In the genomic region with DNA sequence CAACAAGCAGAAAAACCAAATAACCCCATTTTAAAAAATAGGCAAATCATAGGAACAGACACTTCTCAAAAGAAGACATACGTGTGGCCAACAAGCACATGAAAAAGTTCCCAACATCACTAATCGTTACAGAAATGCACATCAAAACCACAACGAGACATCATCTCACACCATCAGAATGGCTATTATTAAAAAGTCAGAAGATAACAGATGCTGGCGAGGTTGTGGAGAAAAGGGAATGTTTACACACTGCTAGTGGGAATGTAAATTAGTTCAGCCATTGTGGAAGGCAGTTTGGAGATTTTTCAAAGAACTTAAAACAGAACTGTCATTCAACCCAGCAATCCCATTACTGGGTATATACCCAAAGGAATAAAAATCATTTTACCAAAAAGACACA, we compare ENCODE assay signal across 33 cellular contexts.
"Had no signal": no experiment of that assay in that cellular context is flagged by ENCODE, and none has a peak within 500 bp of the region (broad histone marks: within the 10 kb centered on the region; RNA-seq: fewer than 3 reads in every experiment).

No MANE protein-coding gene starts in this region.

- H3K27me3 ChIP-seq: colonic mucosa, heart right ventricle, neutrophil, sigmoid colon, spleen, testis, tibial artery, uterus had no signal

- H3K79me2 ChIP-seq: parathyroid adenoma had no signal

- H2AFZ ChIP-seq: parathyroid adenoma had no signal

- H3K27ac Mint-ChIP-seq: dendritic cell treated with granulocyte-macrophage colony-stimulating factor and Interleukin-4, amounts not matched to agents 40 ng/mL and 50 ng/mL, for 4 days; endodermal cell; immature natural killer cell; natural killer cell; stimulated activated memory B cell treated with anti-CD40 and anti-IgM and Interleukin-4, amounts not matched to agents 10 μg/mL and 1 μg/mL and 100 μg/mL, for 72 hours; type B pancreatic cell had no signal

- H3K9me3 Mint-ChIP-seq: dendritic cell treated with granulocyte-macrophage colony-stimulating factor and Interleukin-4, amounts not matched to agents 40 ng/mL and 50 ng/mL, for 4 days; endodermal cell; neural crest cell; type B pancreatic cell had no signal

- H3K4me3 Mint-ChIP-seq: dendritic cell treated with granulocyte-macrophage colony-stimulating factor and Interleukin-4, amounts not matched to agents 40 ng/mL and 50 ng/mL, for 4 days; endodermal cell; immature natural killer cell; natural killer cell; neural crest cell; stimulated activated memory B cell treated with anti-CD40 and anti-IgM and Interleukin-4, amounts not matched to agents 10 μg/mL and 1 μg/mL and 100 μg/mL, for 72 hours; type B pancreatic cell had no signal

- DNase-seq: colonic mucosa; effector CD8-positive, alpha-beta T cell; endodermal cell; foreskin melanocyte; glutamatergic neuron; heart right ventricle; hypothalamus; immature natural killer cell; islet precursor cell; kidney glomerular epithelial cell; left colon; left ventricle myocardium superior; lower lobe of right lung; natural killer cell; right cardiac atrium; sigmoid colon; spleen; stimulated activated CD4-positive, alpha-beta T cell treated with anti-CD3 and anti-CD28 coated beads, Interleukin-4, amount 100 ng/mL, for 4 hours; stimulated activated naive CD8-positive, alpha-beta T cell treated with anti-CD3 and anti-CD28 coated beads, Interleukin-15, Interleukin-2, amounts not matched to agents 100 U/mL and 50 U/mL, for 24 hours; substantia nigra; testis; tibial artery; uterus had no signal

- H3K27me3 Mint-ChIP-seq: dendritic cell treated with granulocyte-macrophage colony-stimulating factor and Interleukin-4, amounts not matched to agents 40 ng/mL and 50 ng/mL, for 4 days; stimulated activated memory B cell treated with anti-CD40 and anti-IgM and Interleukin-4, amounts not matched to agents 10 μg/mL and 1 μg/mL and 100 μg/mL, for 72 hours; type B pancreatic cell had no signal

- H3K9me3 ChIP-seq: colonic mucosa, lower lobe of right lung, neutrophil, prostate gland, sigmoid colon, spleen, testis, tibial artery, uterus had no signal

- H3K4me3 ChIP-seq: colonic mucosa, heart right ventricle, lower lobe of right lung, prostate gland, sigmoid colon, skin epidermis, spleen, testis, tibial artery, uterus had no signal

- ATAC-seq: esophagus mucosa; heart right ventricle; left colon; left ventricle myocardium superior; lower lobe of right lung; natural killer cell; right cardiac atrium; stimulated activated memory B cell treated with anti-CD40 and anti-IgM and Interleukin-4, amounts not matched to agents 10 μg/mL and 1 μg/mL and 100 μg/mL, for 72 hours; stimulated activated naive CD8-positive, alpha-beta T cell treated with anti-CD3 and anti-CD28 coated beads, Interleukin-15, Interleukin-2, amounts not matched to agents 100 U/mL and 50 U/mL, for 24 hours had no signal

- H3K4me1 Mint-ChIP-seq: immature natural killer cell; natural killer cell; neural crest cell; stimulated activated memory B cell treated with anti-CD40 and anti-IgM and Interleukin-4, amounts not matched to agents 10 μg/mL and 1 μg/mL and 100 μg/mL, for 72 hours had no signal

- H3K27ac ChIP-seq: colonic mucosa, epithelial cell of prostate, heart right ventricle, lower lobe of right lung, neutrophil, parathyroid adenoma, prostate gland, sigmoid colon, skin epidermis, spleen, testis, tibial artery, uterus had no signal

- H3K4me1 ChIP-seq: colonic mucosa, lower lobe of right lung, parathyroid adenoma, prostate gland, spleen, testis, uterus had no signal

- H3K36me3 Mint-ChIP-seq: immature natural killer cell; natural killer cell; stimulated activated memory B cell treated with anti-CD40 and anti-IgM and Interleukin-4, amounts not matched to agents 10 μg/mL and 1 μg/mL and 100 μg/mL, for 72 hours; type B pancreatic cell had no signal

- H3K36me3 ChIP-seq: colonic mucosa, heart right ventricle, lower lobe of right lung, neutrophil, prostate gland, sigmoid colon, spleen, tibial artery, uterus had no signal

- H3K9ac ChIP-seq: parathyroid adenoma had no signal
